Comparison of ENCODE assay signal across 8 cellular contexts in genomic region chr3:100333970-100334339, GRCh38. TPM values are rescaled to one million over a fixed set of nuclear protein-coding genes. Genes with fewer than 3 reads are reported as not detected.
A peak's percentile ranks its signal among the peaks of the same experiment; 100 is the strongest.
DNase-seq lines count a peak whose midpoint lies in the region; ATAC-seq lines count a peak whose summit lies in the region.

No MANE protein-coding gene starts in this region.

- H3K4me3 ChIP-seq in HUES48 (ENCODE audit: low read depth, low read length) (peak overlapping the region; percentile 69), iPS-20b (ENCODE audit: low read length) (peak overlapping the region; percentile 86)

- H3K27ac Mint-ChIP-seq in activated naive CD8-positive, alpha-beta T cell treated with anti-CD3 and anti-CD28 coated beads for 36 hours, result peak overlapping the region; percentile 52
- H3K27ac Mint-ChIP-seq in stimulated activated naive CD8-positive, alpha-beta T cell treated with anti-CD3 and anti-CD28 coated beads, Interleukin-15, amount 100 ng/mL, for 72 hours, result peak overlapping the region in 1 of 2 donors; percentile 11

- H3K9me3 ChIP-seq in HUES48 (ENCODE audit: control insufficient read depth, insufficient read depth, low read length) (no peaks in the 10 kb centered on the region), iPS-20b (ENCODE audit: insufficient read depth, low read depth, low read length) (no peaks in the 10 kb centered on the region)

- no peaks in the 10 kb centered on the region for H3K27me3 Mint-ChIP-seq in activated naive CD8-positive, alpha-beta T cell treated with anti-CD3 and anti-CD28 coated beads for 36 hours
- no peaks in the 10 kb centered on the region for H3K27me3 Mint-ChIP-seq in stimulated activated naive CD8-positive, alpha-beta T cell treated with anti-CD3 and anti-CD28 coated beads, Interleukin-15, amount 100 ng/mL, for 72 hours

- H3K4me3 Mint-ChIP-seq in activated naive CD8-positive, alpha-beta T cell treated with anti-CD3 and anti-CD28 coated beads for 36 hours, result peak overlapping the region; percentile 82
- H3K4me3 Mint-ChIP-seq in stimulated activated naive CD8-positive, alpha-beta T cell treated with anti-CD3 and anti-CD28 coated beads, Interleukin-15, amount 100 ng/mL, for 72 hours, result peak overlapping the region; percentile 75 to 82

- peaks cover 21% of the 10 kb centered on the region for H3K4me1 Mint-ChIP-seq in activated naive CD8-positive, alpha-beta T cell treated with anti-CD3 and anti-CD28 coated beads for 36 hours
- peaks cover 28% of the 10 kb centered on the region for H3K4me1 Mint-ChIP-seq in stimulated activated naive CD8-positive, alpha-beta T cell treated with anti-CD3 and anti-CD28 coated beads, Interleukin-15, amount 100 ng/mL, for 72 hours

- no peaks in the 10 kb centered on the region for H3K9me3 Mint-ChIP-seq in activated naive CD8-positive, alpha-beta T cell treated with anti-CD3 and anti-CD28 coated beads for 36 hours
- H3K9me3 Mint-ChIP-seq in stimulated activated naive CD8-positive, alpha-beta T cell treated with anti-CD3 and anti-CD28 coated beads, Interleukin-15, amount 100 ng/mL, for 72 hours, result no peaks in the 10 kb centered on the region

- no peaks in the 10 kb centered on the region for H3K36me3 ChIP-seq in HUES48 (ENCODE audit: control insufficient read depth, insufficient read depth, low read length)
- no peaks in the 10 kb centered on the region for H3K36me3 ChIP-seq in iPS-20b (ENCODE audit: insufficient read depth, low read depth, low read length)

- H3K9ac ChIP-seq in HUES48 (ENCODE audit: low read depth, low read length) (peak overlapping the region; percentile 60), iPS-20b (ENCODE audit: low read depth, low read length) (peak overlapping the region; percentile 84; the same call in 1 of the 2 replicates)

- DNase-seq in activated naive CD8-positive, alpha-beta T cell treated with anti-CD3 and anti-CD28 coated beads for 36 hours, result no peak
- no peak for DNase-seq in stimulated activated naive CD8-positive, alpha-beta T cell treated with anti-CD3 and anti-CD28 coated beads, Interleukin-15, amount 100 ng/mL, for 72 hours
- DNase-seq in NCI-H748 (lab: John Stamatoyannopoulos, UW; ENCODE audit: unreplicated experiment), result no peak
- DNase-seq in hepatic stellate cell (ENCODE audit: low spot score), result no peak
- no peak for DNase-seq in NCI-H1417 (lab: John Stamatoyannopoulos, UW)

- peaks cover 14% of the 10 kb centered on the region for H3K36me3 Mint-ChIP-seq in activated naive CD8-positive, alpha-beta T cell treated with anti-CD3 and anti-CD28 coated beads for 36 hours

- peak overlapping the region; percentile 66 for H3K27ac ChIP-seq in HUES48 (ENCODE audit: low read depth, low read length)
- no peak overlapping the region for H3K27ac ChIP-seq in iPS-20b (ENCODE audit: low read length)

- H3K4me1 ChIP-seq in HUES48 (ENCODE audit: control insufficient read depth, insufficient read depth, low read length), result peaks cover 7% of the 10 kb centered on the region; the same call in 1 of the 2 replicates
- H3K4me1 ChIP-seq in iPS-20b (ENCODE audit: insufficient read depth, low read length), result peaks cover 2% of the 10 kb centered on the region; the same call in 1 of the 2 replicates

- H3K27me3 ChIP-seq in HUES48 (ENCODE audit: control insufficient read depth, insufficient read depth, low read length) (peaks cover 4% of the 10 kb centered on the region; the same call in 1 of the 2 replicates), iPS-20b (ENCODE audit: insufficient read depth, low read length) (peaks cover 17% of the 10 kb centered on the region)

- ATAC-seq in stimulated activated naive CD8-positive, alpha-beta T cell treated with anti-CD3 and anti-CD28 coated beads, Interleukin-15, amount 100 ng/mL, for 72 hours, result no peak
- ATAC-seq in HG02571 (IDR thresholded peaks at IDR 0.05; ENCODE audit: unreplicated experiment), result no peak

RNA-seq across cellular contexts. Expression of gene NIT2, which starts 0.6 kb away (rescaled TPM):
- 10 to 100 TPM; 75.7 to 81.6 TPM for total RNA-seq in activated naive CD8-positive, alpha-beta T cell treated with anti-CD3 and anti-CD28 coated beads for 36 hours
